In genomic region chr5:133341296-133341695, GRCh38 we compare ENCODE assay signal across 18 cellular contexts.
"Had no signal": no experiment of that assay in that cellular context is flagged by ENCODE, and none has a peak within 500 bp of the region (broad histone marks: within the 10 kb centered on the region; RNA-seq: fewer than 3 reads in every experiment).

No MANE protein-coding gene starts in this region.

- H3K9me3 Mint-ChIP-seq: activated naive CD8-positive, alpha-beta T cell treated with anti-CD3 and anti-CD28 coated beads for 36 hours; activated T-helper 17 cell treated with anti-CD3 and anti-CD28 coated beads, Interleukin-2, amount 50 U/mL, for 72 hours; central memory CD8-positive, alpha-beta T cell had no signal

- H3K9me3 ChIP-seq: SJSA1, thoracic aorta, upper lobe of left lung had no signal

- H3K36me3 ChIP-seq: SJSA1, thoracic aorta, upper lobe of left lung had no signal

- H3K36me3 Mint-ChIP-seq: activated naive CD8-positive, alpha-beta T cell treated with anti-CD3 and anti-CD28 coated beads for 36 hours had no signal

- H3K27ac Mint-ChIP-seq: activated naive CD8-positive, alpha-beta T cell treated with anti-CD3 and anti-CD28 coated beads for 36 hours; activated T-helper 17 cell treated with anti-CD3 and anti-CD28 coated beads, Interleukin-2, amount 50 U/mL, for 72 hours had no signal

- H3K4me3 ChIP-seq: SJSA1, thoracic aorta, upper lobe of left lung had no signal

- H3K27me3 ChIP-seq: upper lobe of left lung had no signal

- DNase-seq: activated CD4-positive, alpha-beta T cell treated with anti-CD3 and anti-CD28 coated beads for 4 hours; activated CD4-positive, alpha-beta T cell treated with anti-CD3 and anti-CD28 coated beads, Interleukin-2, amount 50 U/mL, for 48 hours; activated CD4-positive, CD25-positive, alpha-beta regulatory T cell; activated naive CD4-positive, alpha-beta T cell treated with Interleukin-2 at 50 U/mL for 16 hours; activated naive CD8-positive, alpha-beta T cell treated with anti-CD3 and anti-CD28 coated beads for 36 hours; foreskin fibroblast; kidney glomerular epithelial cell; left ventricle myocardium superior; mammary epithelial cell; occipital lobe; stimulated activated CD4-positive, alpha-beta T cell treated with anti-CD3 and anti-CD28 coated beads, Interleukin-4, amount 100 ng/mL, for 1 hour; stimulated activated naive CD4-positive, alpha-beta T cell treated with Interleukin-2 at 50 U/mL for 16 hours; T-helper 9 cell; upper lobe of left lung had no signal

- H3K27ac ChIP-seq: SJSA1, thoracic aorta, upper lobe of left lung had no signal

- H3K4me1 Mint-ChIP-seq: activated naive CD8-positive, alpha-beta T cell treated with anti-CD3 and anti-CD28 coated beads for 36 hours; activated T-helper 17 cell treated with anti-CD3 and anti-CD28 coated beads, Interleukin-2, amount 50 U/mL, for 72 hours; central memory CD8-positive, alpha-beta T cell had no signal

- H3K4me1 ChIP-seq: SJSA1, upper lobe of left lung had no signal

- H3K27me3 Mint-ChIP-seq: activated naive CD8-positive, alpha-beta T cell treated with anti-CD3 and anti-CD28 coated beads for 36 hours had no signal

- ATAC-seq: activated T-helper 17 cell treated with anti-CD3 and anti-CD28 coated beads, Interleukin-2, amount 50 U/mL, for 72 hours; left ventricle myocardium superior had no signal

- H3K4me3 Mint-ChIP-seq: activated naive CD8-positive, alpha-beta T cell treated with anti-CD3 and anti-CD28 coated beads for 36 hours; activated T-helper 17 cell treated with anti-CD3 and anti-CD28 coated beads, Interleukin-2, amount 50 U/mL, for 72 hours; central memory CD8-positive, alpha-beta T cell had no signal
